In the genomic region with DNA sequence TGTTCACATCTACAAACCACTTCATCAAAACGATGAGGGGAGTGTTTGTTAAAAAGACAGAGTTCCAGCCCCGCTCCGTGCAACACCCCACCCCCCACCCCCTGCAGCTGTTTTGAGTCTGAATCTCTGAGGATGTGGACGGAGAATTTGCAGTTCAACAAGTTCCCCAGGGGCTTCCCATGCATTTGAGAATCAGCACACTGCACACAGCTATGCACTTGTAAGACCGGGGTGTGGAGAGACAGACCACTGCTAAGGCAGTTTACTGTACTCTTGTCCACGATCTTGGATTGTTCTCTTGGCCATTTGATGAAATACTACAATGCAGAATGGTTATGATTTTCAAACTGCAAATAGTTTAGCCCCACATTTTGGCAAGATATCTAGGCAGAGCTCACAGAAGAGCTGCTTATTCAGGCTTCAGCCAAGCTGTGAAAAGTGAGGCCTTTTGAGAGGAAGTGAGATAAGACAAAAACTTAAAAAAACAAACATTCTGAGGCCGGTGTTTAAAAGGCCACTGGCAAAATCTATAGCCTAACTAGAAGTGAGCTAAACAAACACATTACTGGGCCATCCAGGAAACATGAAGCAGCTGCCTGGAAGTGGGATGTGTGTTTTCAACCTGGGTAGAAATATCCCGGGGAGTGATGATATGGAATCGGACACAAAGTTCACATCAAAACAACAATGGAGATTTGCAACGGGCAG, we compare ENCODE assay signal across 16 cellular contexts.
DNase-seq lines count a peak whose midpoint lies in the region; ATAC-seq and TF ChIP-seq lines count a peak whose summit lies in the region.
"Had no signal": no experiment of that assay in that cellular context is flagged by ENCODE, and none has a peak within 500 bp of the region (broad histone marks: within the 10 kb centered on the region; RNA-seq: fewer than 3 reads in every experiment).

No MANE protein-coding gene starts in this region.

- no CpG with 5 or more reads among the region's 10 CpGs for WGBS in mesendoderm (ENCODE audit: extremely low coverage, insufficient coverage, low lambda C conversion rate)

- no peak overlapping the region for H3K4ac ChIP-seq in mesendoderm (ENCODE audit: low read depth, low read length)

- H3K27me3 ChIP-seq in ACC112 (ENCODE audit: insufficient read depth, low read length) (no peaks in the 10 kb centered on the region), fibroblast of lung (ENCODE audit: control insufficient read depth, insufficient read depth, low read length) (no peaks in the 10 kb centered on the region), mesendoderm (ENCODE audit: insufficient read depth, low read length, poor library complexity) (no peaks in the 10 kb centered on the region)
- H3K27me3 ChIP-seq: ovary, testis had no signal

- peak overlapping the region; percentile 5 for H3K18ac ChIP-seq in mesendoderm (ENCODE audit: low read length)

- H3K4me2 ChIP-seq in fibroblast of lung (ENCODE audit: extremely low read depth, insufficient read depth, low read length) (no peak overlapping the region), mesendoderm (ENCODE audit: low read length) (no peak overlapping the region)

- peak; percentile 8 for DNase-seq in HEK293T (ENCODE audit: extremely low spot score)
- DNase-seq in fibroblast of lung (ENCODE audit: low read depth in 2 of 2): peak; percentile 20 to 70
- DNase-seq in mesendoderm: no peak
- DNase-seq in NCI-H82 (lab: John Stamatoyannopoulos, UW): no peak
- no peak for DNase-seq in retina
- DNase-seq: activated CD8-positive, alpha-beta T cell treated with anti-CD3 and anti-CD28 coated beads, Interleukin-2, amount 10 ng/mL, durations not matched to agents 7 days and 5 days; activated effector memory CD4-positive, alpha-beta T cell treated with Interleukin-2 at 50 U/mL for 16 hours; midbrain; NCI-H2029; NCI-H69; ovary; T1000; testis had no signal

- H2BK15ac ChIP-seq in mesendoderm (replicated peaks; ENCODE audit: low read depth): no peak overlapping the region

- H3K23ac ChIP-seq in mesendoderm (ENCODE audit: low read length): no peak overlapping the region

- H3K36me3 ChIP-seq in ACC112 (ENCODE audit: insufficient read depth, low read length) (no peaks in the 10 kb centered on the region), fibroblast of lung (ENCODE audit: control insufficient read depth, insufficient read depth, low read length) (no peaks in the 10 kb centered on the region), mesendoderm (ENCODE audit: control insufficient read depth, insufficient read depth, low read length) (no peaks in the 10 kb centered on the region)
- H3K36me3 ChIP-seq: ovary had no signal

- H4K20me1 ChIP-seq in fibroblast of lung (ENCODE audit: control insufficient read depth, extremely low read depth, insufficient read depth, low read length): no peaks in the 10 kb centered on the region

- no peak overlapping the region for H4K5ac ChIP-seq in mesendoderm (ENCODE audit: low read length)

- no peak overlapping the region for H3K27ac ChIP-seq in ACC112 (ENCODE audit: low read depth, low read length)
- H3K27ac ChIP-seq in fibroblast of lung (ENCODE audit: insufficient read depth, low read length): no peak overlapping the region
- H3K27ac ChIP-seq in mesendoderm (ENCODE audit: low read depth, low read length): no peak overlapping the region
- H3K27ac ChIP-seq: testis had no signal

- no peak overlapping the region for H3K4me3 ChIP-seq in ACC112 (ENCODE audit: low read depth, low read length)
- no peak overlapping the region for H3K4me3 ChIP-seq in fibroblast of lung (replicated peaks in 1 of 4; ENCODE audit: control extremely low read depth in 1 of 4, insufficient read depth in 1 of 4, low read depth in 3 of 4, low read length in 4 of 4)
- H3K4me3 ChIP-seq in mesendoderm (ENCODE audit: low read length): no peak overlapping the region
- H3K4me3 ChIP-seq: ovary, testis had no signal

- no peak overlapping the region for H4K8ac ChIP-seq in mesendoderm (ENCODE audit: low read depth, low read length)

- H2AK5ac ChIP-seq in mesendoderm (ENCODE audit: low read length): no peak overlapping the region

- CTCF ChIA-PET in HEK293T (lab: Yijun Ruan, JAX): interaction anchor here (0.5 kb wide), 1 partner anchor 28 kb away, joined by 4 read pairs; no protein-coding TSS in a partner anchor

- no peaks in the 10 kb centered on the region for H3K79me2 ChIP-seq in ACC112 (ENCODE audit: control insufficient read depth, insufficient read depth, low read length, unreplicated experiment)
- no peaks in the 10 kb centered on the region for H3K79me2 ChIP-seq in fibroblast of lung (ENCODE audit: control insufficient read depth, insufficient read depth, low read length)
- no peaks in the 10 kb centered on the region for H3K79me2 ChIP-seq in mesendoderm (ENCODE audit: control insufficient read depth, insufficient read depth, low read length)

- H3K56ac ChIP-seq in mesendoderm (ENCODE audit: low read length): no peak overlapping the region

- no peak overlapping the region for H2BK120ac ChIP-seq in mesendoderm (ENCODE audit: low read depth, low read length)

- H3K79me1 ChIP-seq in mesendoderm (ENCODE audit: low read length): no peaks in the 10 kb centered on the region

- H2BK5ac ChIP-seq in mesendoderm (ENCODE audit: low read length): no peak overlapping the region

- no peak for TF ChIP-seq CTCF in fibroblast of lung (conservative IDR thresholded peaks at IDR 0.05 in 1 of 2, IDR thresholded peaks at IDR 0.05 in 1 of 2; ENCODE audit: low read depth in 1 of 2, low read length in 2 of 2)

- no peak for ATAC-seq in HG02588 (IDR thresholded peaks at IDR 0.05; ENCODE audit: unreplicated experiment)
- ATAC-seq in HG03469 (IDR thresholded peaks at IDR 0.05; ENCODE audit: unreplicated experiment): no peak
- ATAC-seq: activated CD8-positive, alpha-beta T cell treated with anti-CD3 and anti-CD28 coated beads, Interleukin-2, amount 10 ng/mL, durations not matched to agents 7 days and 5 days had no signal

- H3K4me1 ChIP-seq in ACC112 (ENCODE audit: control insufficient read depth, insufficient read depth, low read length, unreplicated experiment) (peaks cover 6% of the 10 kb centered on the region), fibroblast of lung (ENCODE audit: control insufficient read depth, extremely low read depth, insufficient read depth, low read length) (no peaks in the 10 kb centered on the region), mesendoderm (ENCODE audit: control insufficient read depth, low read depth, low read length) (peaks cover 8% of the 10 kb centered on the region)

- POLR2A ChIA-PET in HEK293T (lab: Yijun Ruan, JAX): no interaction called here

- H3K9ac ChIP-seq in fibroblast of lung (ENCODE audit: insufficient read depth, low read length) (no peak overlapping the region), mesendoderm (ENCODE audit: low read length) (no peak overlapping the region)

- H2AFZ ChIP-seq in ACC112 (ENCODE audit: low read length, unreplicated experiment): peak overlapping the region; percentile 69
- peak overlapping the region; percentile 10 for H2AFZ ChIP-seq in fibroblast of lung (ENCODE audit: low read length)

- H3K9me3 ChIP-seq in fibroblast of lung (ENCODE audit: control insufficient read depth, insufficient read depth, low read depth, low read length): no peaks in the 10 kb centered on the region
- H3K9me3 ChIP-seq: ovary, testis had no signal

TF ChIP-seq in HEK293T, 16 proteins besides CTCF, POLR2A, EP300 and RAD21:
- TF ChIP-seq SP1 (IDR thresholded peaks at IDR 0.05) (no peak), SUZ12 (IDR thresholded peaks at IDR 0.05) (no peak), LEF1 (IDR thresholded peaks at IDR 0.05; ENCODE audit: borderline replicate concordance) (no peak), BHLHE40 (IDR thresholded peaks at IDR 0.05; ENCODE audit: borderline replicate concordance) (no peak), ARNT (IDR thresholded peaks at IDR 0.05) (no peak), NFRKB (IDR thresholded peaks at IDR 0.05) (no peak), FOXA1 (IDR thresholded peaks at IDR 0.05) (no peak), ELF4 (IDR thresholded peaks at IDR 0.05) (no peak), L3MBTL2 (conservative IDR thresholded peaks at IDR 0.05) (no peak)
- TF ChIP-seq, protein P1, sequence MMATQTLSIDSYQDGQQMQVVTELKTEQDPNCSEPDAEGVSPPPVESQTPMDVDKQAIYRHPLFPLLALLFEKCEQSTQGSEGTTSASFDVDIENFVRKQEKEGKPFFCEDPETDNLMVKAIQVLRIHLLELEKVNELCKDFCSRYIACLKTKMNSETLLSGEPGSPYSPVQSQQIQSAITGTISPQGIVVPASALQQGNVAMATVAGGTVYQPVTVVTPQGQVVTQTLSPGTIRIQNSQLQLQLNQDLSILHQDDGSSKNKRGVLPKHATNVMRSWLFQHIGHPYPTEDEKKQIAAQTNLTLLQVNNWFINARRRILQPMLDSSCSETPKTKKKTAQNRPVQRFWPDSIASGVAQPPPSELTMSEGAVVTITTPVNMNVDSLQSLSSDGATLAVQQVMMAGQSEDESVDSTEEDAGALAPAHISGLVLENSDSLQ (IDR thresholded peaks at IDR 0.05): no peak

Comparison
In these comparisons a context has a peak if more than half of its experiments do, and no peak if none do; other contexts are left out.
1. DNase-seq: peak in HEK293T (single experiment) and fibroblast of lung (2 of 2); none in mesendoderm (single experiment), NCI-H82 (single experiment) and retina (single experiment).